8 cellular contexts compared by ENCODE assay signal in the genomic region with DNA sequence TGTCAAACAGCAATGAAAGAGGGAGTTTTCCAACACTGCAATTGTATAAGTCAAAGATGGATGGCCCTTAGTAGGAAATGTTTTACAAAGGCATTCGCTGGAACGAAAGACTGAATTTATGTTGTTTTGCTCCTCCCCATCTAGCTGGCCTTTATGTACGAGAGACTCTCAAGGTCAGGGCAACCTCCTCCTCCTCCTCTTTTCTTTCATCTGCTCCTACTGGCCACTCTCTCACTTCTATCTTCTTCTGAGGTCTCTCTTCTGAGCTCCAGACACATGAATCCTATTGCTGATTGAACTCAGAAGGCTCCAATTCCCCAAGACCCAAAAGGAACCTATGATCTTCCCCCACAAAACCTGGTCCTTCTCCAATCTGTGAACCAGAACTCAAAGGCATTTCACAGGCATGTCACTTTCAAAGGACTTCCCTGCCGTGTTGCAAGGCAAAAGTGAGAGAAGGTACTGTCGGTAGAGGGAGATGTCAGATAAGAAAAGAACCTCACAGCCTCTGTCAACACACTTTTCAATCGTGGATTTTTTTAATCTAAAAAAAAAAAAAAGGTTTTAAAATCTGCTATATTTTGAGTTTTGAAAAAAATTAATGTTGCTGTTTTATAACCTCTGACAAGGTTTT. TPM values are rescaled to one million over a fixed set of nuclear protein-coding genes. Genes with fewer than 3 reads are reported as not detected.
DNase-seq lines count a peak whose midpoint lies in the region; ATAC-seq and TF ChIP-seq lines count a peak whose summit lies in the region.

No MANE protein-coding gene starts in this region.

- intact Hi-C loops in activated naive CD4-positive, alpha-beta T cell treated with anti-CD3 and anti-CD28 coated beads for 36 hours (cut with micrococcal nuclease) = loop anchor here (1.0 to 5.0 kb wide), 2 partner anchors 309 to 570 kb away; no protein-coding TSS in a partner anchor

- no peak for ATAC-seq in HG03571 (IDR thresholded peaks at IDR 0.05; ENCODE audit: unreplicated experiment)

- H3K27ac Mint-ChIP-seq in activated naive CD4-positive, alpha-beta T cell treated with anti-CD3 and anti-CD28 coated beads for 36 hours = no peak overlapping the region
- H3K27ac Mint-ChIP-seq in endothelial cell (ENCODE audit: unreplicated experiment) = no peak overlapping the region

- peak; percentile 16 for DNase-seq in activated naive CD4-positive, alpha-beta T cell treated with anti-CD3 and anti-CD28 coated beads for 36 hours
- no peak for DNase-seq in activated naive CD4-positive, alpha-beta T cell treated with anti-CD3 and anti-CD28 coated beads, Interleukin-2, amount 50 U/mL, for 16 hours
- DNase-seq in NCI-H774 (lab: John Stamatoyannopoulos, UW) = peak; percentile 36
- DNase-seq in endothelial cell (ENCODE audit: low spot score) = peak; percentile 12
- DNase-seq in retinal pigment epithelial cell (ENCODE audit: low read depth) = peak; percentile 2
- DNase-seq in T1000 (lab: John Stamatoyannopoulos, UW) = no peak
- DNase-seq in stimulated activated naive CD4-positive, alpha-beta T cell treated with Interleukin-2 at 50 U/mL for 16 hours (lab: John Stamatoyannopoulos, UW) = no peak

- H3K27me3 Mint-ChIP-seq in activated naive CD4-positive, alpha-beta T cell treated with anti-CD3 and anti-CD28 coated beads for 36 hours (ENCODE audit: low read depth) = no peaks in the 10 kb centered on the region
- H3K27me3 Mint-ChIP-seq in endothelial cell (ENCODE audit: unreplicated experiment) = peaks cover 6% of the 10 kb centered on the region

- H3K36me3 Mint-ChIP-seq in activated naive CD4-positive, alpha-beta T cell treated with anti-CD3 and anti-CD28 coated beads for 36 hours (ENCODE audit: low read depth) = no peaks in the 10 kb centered on the region
- no peaks in the 10 kb centered on the region for H3K36me3 Mint-ChIP-seq in endothelial cell (ENCODE audit: low read depth, unreplicated experiment)

- H3K4me1 Mint-ChIP-seq in activated naive CD4-positive, alpha-beta T cell treated with anti-CD3 and anti-CD28 coated beads for 36 hours (ENCODE audit: low read depth) = peaks cover 18% of the 10 kb centered on the region
- peaks cover 3% of the 10 kb centered on the region for H3K4me1 Mint-ChIP-seq in endothelial cell (ENCODE audit: unreplicated experiment)

- no peak overlapping the region for H3K4me3 Mint-ChIP-seq in activated naive CD4-positive, alpha-beta T cell treated with anti-CD3 and anti-CD28 coated beads for 36 hours
- no peak overlapping the region for H3K4me3 Mint-ChIP-seq in endothelial cell (ENCODE audit: unreplicated experiment)

- TF ChIP-seq CTCF in endothelial cell (IDR thresholded peaks at IDR 0.05; ENCODE audit: unreplicated experiment) = peak; percentile 9
- TF ChIP-seq CTCF in retinal pigment epithelial cell (conservative IDR thresholded peaks at IDR 0.05; ENCODE audit: low read depth, low read length) = peak; percentile 53

- H3K4me3 ChIP-seq in retinal pigment epithelial cell (ENCODE audit: low read length) = no peak overlapping the region

- H3K9me3 Mint-ChIP-seq in activated naive CD4-positive, alpha-beta T cell treated with anti-CD3 and anti-CD28 coated beads for 36 hours = no peaks in the 10 kb centered on the region
- H3K9me3 Mint-ChIP-seq in endothelial cell (ENCODE audit: unreplicated experiment) = no peaks in the 10 kb centered on the region

- CTCF ChIA-PET in activated naive CD4-positive, alpha-beta T cell treated with anti-CD3 and anti-CD28 coated beads for 36 hours (lab: Charles Lee) = interaction anchor here (0.7 to 1.9 kb wide), 2 partner anchors 15 to 306 kb away, joined by 3 to 8 read pairs; no protein-coding TSS in a partner anchor

RNA-seq across cellular contexts. Expression of a gene that starts 28.5 kb away (rescaled TPM):
- total RNA-seq in activated naive CD4-positive, alpha-beta T cell treated with anti-CD3 and anti-CD28 coated beads for 36 hours = 10 to 100 TPM; 83.5 to 85.7 TPM
- 36.7 TPM for total RNA-seq in endothelial cell (ENCODE audit: unreplicated experiment)

Comparison
In these comparisons a context has a peak if more than half of its experiments do, and no peak if none do; other contexts are left out.
1. DNase-seq: peak in activated naive CD4-positive, alpha-beta T cell treated with anti-CD3 and anti-CD28 coated beads for 36 hours (single experiment), NCI-H774 (single experiment), endothelial cell (single experiment) and retinal pigment epithelial cell (single experiment); none in activated naive CD4-positive, alpha-beta T cell treated with anti-CD3 and anti-CD28 coated beads, Interleukin-2, amount 50 U/mL, for 16 hours (single experiment), T1000 (single experiment) and stimulated activated naive CD4-positive, alpha-beta T cell treated with Interleukin-2 at 50 U/mL for 16 hours (single experiment).